ENCODE assay signal across 31 cellular contexts in the genomic region with DNA sequence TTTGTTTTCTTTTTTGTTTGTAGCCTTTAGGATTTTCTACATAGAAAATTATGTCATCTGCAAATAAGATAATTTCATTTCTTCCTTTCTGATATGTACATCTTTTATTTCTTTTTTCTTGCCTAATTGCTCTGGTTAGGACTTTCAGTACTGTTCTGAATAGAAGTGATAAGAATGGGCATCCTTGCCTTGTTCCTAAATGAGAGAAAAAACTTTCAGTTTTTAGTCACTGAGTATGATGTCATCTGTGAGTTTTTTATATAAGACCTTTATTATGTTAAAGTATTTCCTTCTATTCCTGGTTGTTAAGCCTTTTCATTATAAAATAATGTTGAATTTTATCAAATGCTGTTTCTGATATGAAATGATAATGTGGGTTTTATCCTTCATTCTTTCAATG.
"Had no signal": no experiment of that assay in that cellular context is flagged by ENCODE, and none has a peak within 500 bp of the region (broad histone marks: within the 10 kb centered on the region; RNA-seq: fewer than 3 reads in every experiment).

No MANE protein-coding gene starts in this region.

- H3K36me3 ChIP-seq: ascending aorta, cardiac muscle cell, WERI-Rb-1 had no signal

- H3K27me3 ChIP-seq: ascending aorta, cardiac muscle cell had no signal

- ATAC-seq: activated CD4-positive, alpha-beta T cell treated with anti-CD3 and anti-CD28 coated beads for 36 hours; activated CD4-positive, CD25-positive, alpha-beta regulatory T cell treated with anti-CD3 and anti-CD28 coated beads, Interleukin-2, amount 50 U/mL, for 24 hours; activated CD8-positive, alpha-beta memory T cell treated with anti-CD3 and anti-CD28 coated beads, Interleukin-2, amount 10 ng/mL, durations not matched to agents 7 days and 5 days; activated CD8-positive, alpha-beta T cell treated with anti-CD3 and anti-CD28 coated beads, Interleukin-2, amount 10 ng/mL, durations not matched to agents 7 days and 5 days; activated naive CD8-positive, alpha-beta T cell treated with anti-CD3 and anti-CD28 coated beads, Interleukin-2, amount 50 U/mL, for 24 hours; WTC11 had no signal

- H3K4me1 ChIP-seq: ascending aorta had no signal

- FAIRE-seq: bronchial epithelial cell had no signal

- H3K27ac ChIP-seq: ascending aorta, cardiac muscle cell, WERI-Rb-1 had no signal

- DNase-seq: activated CD4-positive, alpha-beta memory T cell treated with anti-CD3 and anti-CD28 coated beads, Interleukin-2, amount 10 ng/mL, durations not matched to agents 7 days and 5 days; activated CD4-positive, alpha-beta T cell treated with anti-CD3 and anti-CD28 coated beads for 1 hour; activated CD4-positive, alpha-beta T cell treated with anti-CD3 and anti-CD28 coated beads for 36 hours; activated CD4-positive, alpha-beta T cell treated with anti-CD3 and anti-CD28 coated beads for 48 hours; activated CD4-positive, alpha-beta T cell treated with anti-CD3 and anti-CD28 coated beads, Interleukin-2, amount 10 ng/mL, durations not matched to agents 7 days and 5 days; activated CD4-positive, alpha-beta T cell treated with anti-CD3 and anti-CD28 coated beads, Interleukin-2, amount 50 U/mL, for 48 hours; activated CD4-positive, CD25-positive, alpha-beta regulatory T cell; activated CD8-positive, alpha-beta memory T cell treated with anti-CD3 and anti-CD28 coated beads for 24 hours; activated CD8-positive, alpha-beta memory T cell treated with anti-CD3 and anti-CD28 coated beads, Interleukin-2, amount 10 ng/mL, durations not matched to agents 7 days and 5 days; activated CD8-positive, alpha-beta memory T cell treated with anti-CD3 and anti-CD28 coated beads, Interleukin-2, amount 50 U/mL, for 48 hours; activated CD8-positive, alpha-beta T cell treated with anti-CD3 and anti-CD28 coated beads, Interleukin-2, amount 10 ng/mL, durations not matched to agents 7 days and 5 days; activated effector memory CD4-positive, alpha-beta T cell treated with Interleukin-2 at 50 U/mL for 16 hours; activated gamma-delta T cell; activated naive CD4-positive, alpha-beta T cell treated with anti-CD3 and anti-CD28 coated beads, Interleukin-2, amount 10 ng/mL, durations not matched to agents 7 days and 5 days; activated naive CD4-positive, alpha-beta T cell treated with Interleukin-2 at 50 U/mL for 16 hours; activated naive CD8-positive, alpha-beta T cell treated with anti-CD3 and anti-CD28 coated beads, Interleukin-2, amount 10 ng/mL, durations not matched to agents 7 days and 5 days; activated naive CD8-positive, alpha-beta T cell treated with anti-CD3 and anti-CD28 coated beads, Interleukin-2, amount 50 U/mL, for 24 hours; activated T-cell treated with anti-CD3 and anti-CD28 coated beads, Interleukin-2, amount 50 U/mL, for 24 hours; activated T-cell treated with anti-CD3 and anti-CD28 coated beads, Interleukin-2, amount 50 U/mL, for 48 hours; amygdala; anterior cingulate cortex; caudate nucleus; cerebellar nuclear complex; T-helper 2 cell; T-helper 9 cell; WERI-Rb-1 had no signal

- H3K4me3 ChIP-seq: ascending aorta, cardiac muscle cell had no signal
